In the genomic region with DNA sequence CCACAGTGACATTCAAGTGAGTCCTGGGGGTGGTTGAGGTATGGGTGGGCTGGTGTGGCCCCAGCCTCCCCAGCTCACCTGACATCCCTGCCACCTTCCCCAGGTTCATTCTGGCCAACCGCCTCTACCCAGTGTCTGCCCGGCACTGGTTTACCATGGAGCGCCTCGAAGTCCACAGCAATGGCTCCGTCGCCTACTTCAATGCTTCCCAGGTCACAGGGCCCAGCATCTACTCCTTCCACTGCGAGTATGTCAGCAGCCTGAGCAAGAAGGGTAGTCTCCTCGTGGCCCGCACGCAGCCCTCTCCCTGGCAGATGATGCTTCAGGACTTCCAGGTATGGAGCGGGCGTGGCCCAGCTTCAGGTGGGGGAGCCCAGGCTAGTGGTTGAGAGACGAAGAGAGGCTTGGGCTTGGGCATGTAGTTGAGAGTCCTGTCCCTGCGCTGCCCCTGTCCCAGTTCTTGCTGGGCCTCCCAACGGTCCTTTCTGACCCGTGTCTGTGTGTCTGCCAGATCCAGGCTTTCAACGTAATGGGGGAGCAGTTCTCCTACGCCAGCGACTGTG, we compare ENCODE assay signal across 19 cellular contexts. TPM values are rescaled to one million over a fixed set of nuclear protein-coding genes. Genes with fewer than 3 reads are reported as not detected.
A peak's percentile ranks its signal among the peaks of the same experiment; 100 is the strongest.
DNase-seq lines count a peak whose midpoint lies in the region; ATAC-seq, FAIRE-seq and TF ChIP-seq lines count a peak whose summit lies in the region.
"Had no signal": no experiment of that assay in that cellular context is flagged by ENCODE, and none has a peak within 500 bp of the region (broad histone marks: within the 10 kb centered on the region; RNA-seq: fewer than 3 reads in every experiment).

No MANE protein-coding gene starts in this region.

- no TSS peak for BruUV-seq in K562 (replicated peaks; lab: Mats Ljungman, UMichigan)

- ATAC-seq in K562, result no peak
- ATAC-seq: HCT116 had no signal

- in situ Hi-C loops in K562 (cut with MboI), result no loop called here

- WGBS in K562 (ENCODE audit: insufficient coverage, low coverage, missing lambda C conversion rate), result 94% methylated on average over 12 of the region's 19 CpGs

- peaks cover 19% of the 10 kb centered on the region for H3K4me1 Mint-ChIP-seq in T-helper 2 cell treated with Interferon-gamma antibody and Interleukin-4, amounts not matched to agents 5 μg/mL and 100 μg/mL, for 36 hours (ENCODE audit: low read depth)
- peaks cover 20% of the 10 kb centered on the region for H3K4me1 Mint-ChIP-seq in neural crest cell
- H3K4me1 Mint-ChIP-seq in activated naive CD8-positive, alpha-beta T cell treated with anti-CD3 and anti-CD28 coated beads for 36 hours, result peaks cover 19% of the 10 kb centered on the region

- no peak overlapping the region for H3K4me3 ChIP-seq in K562
- H3K4me3 ChIP-seq: SJSA1 had no signal

- H3K9me1 ChIP-seq in K562 (ENCODE audit: control insufficient read depth, insufficient read depth, low read length), result peaks cover 3% of the 10 kb centered on the region

- no peak overlapping the region for H3K27ac Mint-ChIP-seq in T-helper 2 cell treated with Interferon-gamma antibody and Interleukin-4, amounts not matched to agents 5 μg/mL and 100 μg/mL, for 36 hours
- no peak overlapping the region for H3K27ac Mint-ChIP-seq in neural crest cell (ENCODE audit: unreplicated experiment)
- H3K27ac Mint-ChIP-seq in activated naive CD8-positive, alpha-beta T cell treated with anti-CD3 and anti-CD28 coated beads for 36 hours, result no peak overlapping the region

- intact Hi-C loops in K562 (cut with micrococcal nuclease), result no loop called here

- CTCF ChIA-PET in K562 (lab: Yijun Ruan, JAX; ENCODE audit: low intra/inter-chr PET ratio), result no interaction called here

- H3K27me3 Mint-ChIP-seq in T-helper 2 cell treated with Interferon-gamma antibody and Interleukin-4, amounts not matched to agents 5 μg/mL and 100 μg/mL, for 36 hours (ENCODE audit: low read depth), result no peaks in the 10 kb centered on the region
- no peaks in the 10 kb centered on the region for H3K27me3 Mint-ChIP-seq in neural crest cell (ENCODE audit: low read depth)
- no peaks in the 10 kb centered on the region for H3K27me3 Mint-ChIP-seq in activated naive CD8-positive, alpha-beta T cell treated with anti-CD3 and anti-CD28 coated beads for 36 hours

- peaks cover 16 to 55% of the 10 kb centered on the region in 2 experiments; a peak in 4 of 5 replicates for H3K4me1 ChIP-seq in K562 (replicated peaks in 1 of 2; ENCODE audit: control insufficient read depth in 2 of 2, insufficient read depth in 2 of 2, low read length in 2 of 2)

- no peak overlapping the region for H3K4me2 ChIP-seq in K562 (ENCODE audit: insufficient read depth, low read length)
- H3K4me2 ChIP-seq: KMS-11 had no signal

- no peaks in the 10 kb centered on the region for H3K9me3 Mint-ChIP-seq in T-helper 2 cell treated with Interferon-gamma antibody and Interleukin-4, amounts not matched to agents 5 μg/mL and 100 μg/mL, for 36 hours
- no peaks in the 10 kb centered on the region for H3K9me3 Mint-ChIP-seq in neural crest cell
- no peaks in the 10 kb centered on the region for H3K9me3 Mint-ChIP-seq in activated naive CD8-positive, alpha-beta T cell treated with anti-CD3 and anti-CD28 coated beads for 36 hours

- no peak overlapping the region for H2AFZ ChIP-seq in K562 (ENCODE audit: low read depth, low read length)

- no peak for DNase-seq in T-helper 2 cell treated with Interferon-gamma antibody and Interleukin-4, amounts not matched to agents 5 μg/mL and 100 μg/mL, for 36 hours (ENCODE audit: low spot score)
- DNase-seq in T-helper 2 cell (no peak), K562 (ENCODE audit: extremely low read depth in 1 of 4, low spot score in 3 of 4) (no peak), neural crest cell (ENCODE audit: low read depth, low spot score) (no peak), iPS-NIHi7 (ENCODE audit: extremely low spot score) (no peak), GF-D8 (lab: John Stamatoyannopoulos, UW) (no peak), NCI-H1105 (lab: John Stamatoyannopoulos, UW) (no peak)
- DNase-seq in activated naive CD8-positive, alpha-beta T cell treated with anti-CD3 and anti-CD28 coated beads for 36 hours, result no peak
- DNase-seq: EL, GOT3, NCI-H1048, NCI-H1436 treated with DMSO at 0.1 percent for 48 hours, NCI-H2029 treated with DMSO at 0.1 percent for 48 hours, NCI-H2171, NCI-H526 had no signal

- no peak for TF ChIP-seq RAD21 in K562 (CRISPR knock-in tag; conservative IDR thresholded peaks at IDR 0.05 in 1 of 2, IDR thresholded peaks at IDR 0.05 in 1 of 2)

- no peak overlapping the region; a peak in 1 of 4 replicates for H3K9ac ChIP-seq in K562 (ENCODE audit: insufficient read depth in 1 of 2, low read depth in 2 of 2, low read length in 2 of 2)
- H3K9ac ChIP-seq: KMS-11 had no signal

- no peak for TF ChIP-seq EP300 in K562 (IDR thresholded peaks at IDR 0.05; ENCODE audit: low read length)

- no peak overlapping the region for H3K27ac ChIP-seq in K562 (ENCODE audit: extremely low read depth, low read depth, low read length)
- H3K27ac ChIP-seq: 22Rv1, KMS-11, SJSA1 had no signal

- H4K20me1 ChIP-seq in K562 (replicated peaks; ENCODE audit: control insufficient read depth, insufficient read depth, low read length), result peaks cover 5% of the 10 kb centered on the region; the same call in 1 of the 2 replicates

- TF ChIP-seq CTCF in K562 (IDR thresholded peaks at IDR 0.05 in 2 of 3, conservative IDR thresholded peaks at IDR 0.05 in 1 of 3; ENCODE audit: insufficient read depth in 2 of 3, low read depth in 1 of 3, low read length in 3 of 3), result no peak
- TF ChIP-seq CTCF in neural crest cell (conservative IDR thresholded peaks at IDR 0.05), result no peak

- no peaks in the 10 kb centered on the region for H3K9me3 ChIP-seq in K562 (replicated peaks; ENCODE audit: control insufficient read depth, insufficient read depth, low read depth, low read length)
- H3K9me3 ChIP-seq: SJSA1 had no signal

- no peak for TF ChIP-seq POLR2A in K562 (conservative IDR thresholded peaks at IDR 0.05)

- no peaks in the 10 kb centered on the region for H3K27me3 ChIP-seq in K562 (ENCODE audit: control insufficient read depth in 2 of 2, insufficient read depth in 2 of 2, low read length in 2 of 2)
- H3K27me3 ChIP-seq: SJSA1 had no signal

- POLR2A ChIA-PET in K562 (lab: Yijun Ruan, JAX), result interaction anchor here (0.5 to 0.6 kb wide), 2 partner anchors 49 to 1243 kb away, joined by 3 to 5 read pairs; no protein-coding TSS in a partner anchor

- H3K79me2 ChIP-seq in K562 (ENCODE audit: control insufficient read depth, insufficient read depth, low read length), result peaks cover 33% of the 10 kb centered on the region

- no peak for FAIRE-seq in K562 (lab: Jason Lieb, UNC)

- H3K36me3 Mint-ChIP-seq in T-helper 2 cell treated with Interferon-gamma antibody and Interleukin-4, amounts not matched to agents 5 μg/mL and 100 μg/mL, for 36 hours (ENCODE audit: low read depth), result peaks cover 20% of the 10 kb centered on the region
- H3K36me3 Mint-ChIP-seq in neural crest cell (ENCODE audit: low read depth), result peaks cover 13% of the 10 kb centered on the region
- peaks cover 5% of the 10 kb centered on the region for H3K36me3 Mint-ChIP-seq in activated naive CD8-positive, alpha-beta T cell treated with anti-CD3 and anti-CD28 coated beads for 36 hours

- H3K4me3 Mint-ChIP-seq in T-helper 2 cell treated with Interferon-gamma antibody and Interleukin-4, amounts not matched to agents 5 μg/mL and 100 μg/mL, for 36 hours, result peak overlapping the region; percentile 9
- peak overlapping the region; percentile 86 for H3K4me3 Mint-ChIP-seq in neural crest cell
- H3K4me3 Mint-ChIP-seq in activated naive CD8-positive, alpha-beta T cell treated with anti-CD3 and anti-CD28 coated beads for 36 hours, result no peak overlapping the region

- H3K36me3 ChIP-seq in K562 (ENCODE audit: control insufficient read depth, insufficient read depth, low read length), result peaks cover 73% of the 10 kb centered on the region; the same call in 2 of the 3 replicates

RNA-seq across cellular contexts. Expression of a gene that starts 1.7 kb away (rescaled TPM):
- total RNA-seq in K562 (2011; cell fraction: chromatin; rRNA removed; ENCODE audit: low replicate concordance), result 170 and 364 TPM in 2 replicates
- total RNA-seq in K562 (2011; cell fraction: nucleolus; rRNA removed), result 263 and 264 TPM in 2 replicates
- 180 and 225 TPM in 2 replicates for total RNA-seq in K562 (2011; cell fraction: nucleoplasm; rRNA removed)
- 37.5 and 76.5 TPM in 2 replicates for total RNA-seq in K562 (2014; rRNA removed)
- 18.9 and 23.9 TPM in 2 replicates for total RNA-seq in K562 (2014; rRNA removed; fragmentation: Illumina TruSeq; extraction: Trizol)
- 27.4 and 30.4 TPM in 2 replicates for total RNA-seq in K562 (2015; rRNA removed; fragmentation: Illumina TruSeq; extraction: Trizol)
- total RNA-seq in K562 (2021), result 54.6 and 61.1 TPM in 2 replicates
- 76.8 and 134 TPM in 2 replicates for polyA plus RNA-seq in K562 (2011; rRNA removed)
- polyA plus RNA-seq in K562 (2011; cell fraction: cytosol; rRNA removed), result 94.0 and 108 TPM in 2 replicates
- polyA plus RNA-seq in K562 (2011; cell fraction: nucleus; rRNA removed), result 629 and 686 TPM in 2 replicates
- polyA plus RNA-seq in K562 (2012), result 75.0 and 118 TPM in 2 replicates
- polyA plus RNA-seq in K562 (2014; fragmentation: Illumina TruSeq; extraction: Trizol), result 73.2 and 82.6 TPM in 2 replicates
- polyA plus RNA-seq in K562 (2014; fragmentation: Nextera tagmentation; extraction: Ambion mirVana), result 1 to 10 TPM in 1 of 2 experiments, under 1 TPM in 1; 0.97 to 2.2 TPM
- polyA plus RNA-seq in K562 (2014; rRNA removed), result 78.1 and 86.1 TPM in 2 replicates
- 35.8 and 44.0 TPM in 2 replicates for polyA minus RNA-seq in K562 (2011; rRNA and poly(A)+ RNA removed)
- polyA minus RNA-seq in K562 (2011; cell fraction: cytosol; rRNA and poly(A)+ RNA removed), result 28.5 and 29.3 TPM in 2 replicates
- 86.3 and 105 TPM in 2 replicates for polyA minus RNA-seq in K562 (2011; cell fraction: nucleus; rRNA and poly(A)+ RNA removed)
- total RNA-seq in neural crest cell, result 206 and 210 TPM in 2 replicates
- total RNA-seq in activated naive CD8-positive, alpha-beta T cell treated with anti-CD3 and anti-CD28 coated beads for 36 hours, result 10 to 100 TPM; 66.3 to 68.4 TPM

RNA-seq across cellular contexts. Expression of a gene that starts 6.8 kb away (rescaled TPM):
- total RNA-seq in K562 (2011; cell fraction: chromatin; rRNA removed; ENCODE audit: low replicate concordance), result 70.8 and 156 TPM in 2 replicates
- total RNA-seq in K562 (2011; cell fraction: nucleolus; rRNA removed), result 194 and 228 TPM in 2 replicates
- 158 and 184 TPM in 2 replicates for total RNA-seq in K562 (2011; cell fraction: nucleoplasm; rRNA removed)
- total RNA-seq in K562 (2014; rRNA removed), result 52.9 and 56.2 TPM in 2 replicates
- total RNA-seq in K562 (2014; rRNA removed; fragmentation: Illumina TruSeq; extraction: Trizol), result 26.5 and 30.1 TPM in 2 replicates
- 47.3 and 50.0 TPM in 2 replicates for total RNA-seq in K562 (2015; rRNA removed; fragmentation: Illumina TruSeq; extraction: Trizol)
- 75.6 and 81.4 TPM in 2 replicates for total RNA-seq in K562 (2021)
- 60.7 and 93.2 TPM in 2 replicates for polyA plus RNA-seq in K562 (2011; rRNA removed)
- 177 and 195 TPM in 2 replicates for polyA plus RNA-seq in K562 (2011; cell fraction: cytosol; rRNA removed)
- 93.6 and 94.2 TPM in 2 replicates for polyA plus RNA-seq in K562 (2011; cell fraction: nucleus; rRNA removed)
- 82.8 and 171 TPM in 2 replicates for polyA plus RNA-seq in K562 (2012)
- 90.5 and 100 TPM in 2 replicates for polyA plus RNA-seq in K562 (2014; fragmentation: Illumina TruSeq; extraction: Trizol)
- 10 to 100 TPM in 1 of 2 experiments, 1 to 10 TPM in 1; 8.3 to 12.3 TPM for polyA plus RNA-seq in K562 (2014; fragmentation: Nextera tagmentation; extraction: Ambion mirVana)
- 67.1 and 72.0 TPM in 2 replicates for polyA plus RNA-seq in K562 (2014; rRNA removed)
- 48.9 and 56.6 TPM in 2 replicates for polyA minus RNA-seq in K562 (2011; rRNA and poly(A)+ RNA removed)
- polyA minus RNA-seq in K562 (2011; cell fraction: cytosol; rRNA and poly(A)+ RNA removed), result 78.1 and 123 TPM in 2 replicates
- 13.7 and 29.0 TPM in 2 replicates for polyA minus RNA-seq in K562 (2011; cell fraction: nucleus; rRNA and poly(A)+ RNA removed)
- 78.2 and 79.8 TPM in 2 replicates for total RNA-seq in neural crest cell
- total RNA-seq in activated naive CD8-positive, alpha-beta T cell treated with anti-CD3 and anti-CD28 coated beads for 36 hours, result 10 to 100 TPM; 25.1 to 25.3 TPM

RNA-seq across cellular contexts. Expression of a gene that starts 8.7 kb away (rescaled TPM):
- 162 and 289 TPM in 2 replicates for total RNA-seq in K562 (2011; cell fraction: chromatin; rRNA removed; ENCODE audit: low replicate concordance)
- total RNA-seq in K562 (2011; cell fraction: nucleolus; rRNA removed), result 167 and 169 TPM in 2 replicates
- total RNA-seq in K562 (2011; cell fraction: nucleoplasm; rRNA removed), result 104 and 137 TPM in 2 replicates
- 73.7 and 74.9 TPM in 2 replicates for total RNA-seq in K562 (2014; rRNA removed)
- total RNA-seq in K562 (2014; rRNA removed; fragmentation: Illumina TruSeq; extraction: Trizol), result 41.6 and 52.9 TPM in 2 replicates
- 65.7 and 67.3 TPM in 2 replicates for total RNA-seq in K562 (2015; rRNA removed; fragmentation: Illumina TruSeq; extraction: Trizol)
- total RNA-seq in K562 (2021), result 56.6 and 65.2 TPM in 2 replicates
- 73.7 and 76.9 TPM in 2 replicates for polyA plus RNA-seq in K562 (2011; rRNA removed)
- 52.3 and 53.9 TPM in 2 replicates for polyA plus RNA-seq in K562 (2011; cell fraction: cytosol; rRNA removed)
- polyA plus RNA-seq in K562 (2011; cell fraction: nucleus; rRNA removed), result 286 and 308 TPM in 2 replicates
- polyA plus RNA-seq in K562 (2012), result 104 and 163 TPM in 2 replicates
- polyA plus RNA-seq in K562 (2014; fragmentation: Illumina TruSeq; extraction: Trizol), result 73.3 and 77.1 TPM in 2 replicates
- polyA plus RNA-seq in K562 (2014; fragmentation: Nextera tagmentation; extraction: Ambion mirVana), result 1 to 10 TPM; 4.4 to 5.5 TPM
- polyA plus RNA-seq in K562 (2014; rRNA removed), result 105 and 114 TPM in 2 replicates
- 62.0 and 76.8 TPM in 2 replicates for polyA minus RNA-seq in K562 (2011; rRNA and poly(A)+ RNA removed)
- polyA minus RNA-seq in K562 (2011; cell fraction: cytosol; rRNA and poly(A)+ RNA removed), result 30.5 and 38.8 TPM in 2 replicates
- polyA minus RNA-seq in K562 (2011; cell fraction: nucleus; rRNA and poly(A)+ RNA removed), result 61.1 and 94.3 TPM in 2 replicates
- total RNA-seq in neural crest cell, result 68.8 and 69.0 TPM in 2 replicates
- total RNA-seq in activated naive CD8-positive, alpha-beta T cell treated with anti-CD3 and anti-CD28 coated beads for 36 hours, result 10 to 100 TPM; 45.3 to 46.4 TPM

RNA-seq across cellular contexts. Expression of a gene that starts 22.8 kb away (rescaled TPM):
- total RNA-seq in K562 (2011; cell fraction: chromatin; rRNA removed; ENCODE audit: low replicate concordance), result 204 and 524 TPM in 2 replicates
- 231 and 238 TPM in 2 replicates for total RNA-seq in K562 (2011; cell fraction: nucleolus; rRNA removed)
- total RNA-seq in K562 (2011; cell fraction: nucleoplasm; rRNA removed), result 144 and 167 TPM in 2 replicates
- 3.5 and 3.8 TPM in 2 replicates for total RNA-seq in K562 (2014; rRNA removed)
- total RNA-seq in K562 (2014; rRNA removed; fragmentation: Illumina TruSeq; extraction: Trizol), result 4.5 and 6.8 TPM in 2 replicates
- total RNA-seq in K562 (2015; rRNA removed; fragmentation: Illumina TruSeq; extraction: Trizol), result 7.5 and 9.5 TPM in 2 replicates
- 26.5 and 47.8 TPM in 2 replicates for total RNA-seq in K562 (2021)
- 13.3 and 30.4 TPM in 2 replicates for polyA plus RNA-seq in K562 (2011; rRNA removed)
- polyA plus RNA-seq in K562 (2011; cell fraction: cytosol; rRNA removed), result 10.9 and 15.0 TPM in 2 replicates
- 240 and 366 TPM in 2 replicates for polyA plus RNA-seq in K562 (2011; cell fraction: nucleus; rRNA removed)
- 46.6 and 47.8 TPM in 2 replicates for polyA plus RNA-seq in K562 (2012)
- polyA plus RNA-seq in K562 (2014; fragmentation: Illumina TruSeq; extraction: Trizol), result 21.9 and 27.5 TPM in 2 replicates
- polyA plus RNA-seq in K562 (2014; fragmentation: Nextera tagmentation; extraction: Ambion mirVana), result under 1 TPM; 0.32 to 0.42 TPM
- 20.1 and 21.5 TPM in 2 replicates for polyA plus RNA-seq in K562 (2014; rRNA removed)
- polyA minus RNA-seq in K562 (2011; rRNA and poly(A)+ RNA removed), result 5.9 and 10.7 TPM in 2 replicates
- polyA minus RNA-seq in K562 (2011; cell fraction: cytosol; rRNA and poly(A)+ RNA removed), result 6.4 and 13.7 TPM in 2 replicates
- polyA minus RNA-seq in K562 (2011; cell fraction: nucleus; rRNA and poly(A)+ RNA removed), result 53.6 and 60.0 TPM in 2 replicates
- 74.1 and 75.1 TPM in 2 replicates for total RNA-seq in neural crest cell
- total RNA-seq in activated naive CD8-positive, alpha-beta T cell treated with anti-CD3 and anti-CD28 coated beads for 36 hours, result 10 to 100 TPM; 22.3 to 23.1 TPM

RNA-seq across cellular contexts. Expression of a gene that starts 23.9 kb away (rescaled TPM):
- total RNA-seq in K562 (2011; cell fraction: chromatin; rRNA removed; ENCODE audit: low replicate concordance), result 68.1 and 155 TPM in 2 replicates
- 126 and 130 TPM in 2 replicates for total RNA-seq in K562 (2011; cell fraction: nucleolus; rRNA removed)
- total RNA-seq in K562 (2011; cell fraction: nucleoplasm; rRNA removed), result 84.5 and 90.6 TPM in 2 replicates
- 20.2 and 33.7 TPM in 2 replicates for total RNA-seq in K562 (2014; rRNA removed)
- total RNA-seq in K562 (2014; rRNA removed; fragmentation: Illumina TruSeq; extraction: Trizol), result 10.7 and 11.3 TPM in 2 replicates
- 15.6 and 17.1 TPM in 2 replicates for total RNA-seq in K562 (2015; rRNA removed; fragmentation: Illumina TruSeq; extraction: Trizol)
- 29.6 and 32.2 TPM in 2 replicates for total RNA-seq in K562 (2021)
- 24.0 and 39.6 TPM in 2 replicates for polyA plus RNA-seq in K562 (2011; rRNA removed)
- polyA plus RNA-seq in K562 (2011; cell fraction: cytosol; rRNA removed), result 24.2 and 26.2 TPM in 2 replicates
- 415 and 432 TPM in 2 replicates for polyA plus RNA-seq in K562 (2011; cell fraction: nucleus; rRNA removed)
- 21.3 and 52.8 TPM in 2 replicates for polyA plus RNA-seq in K562 (2012)
- polyA plus RNA-seq in K562 (2014; fragmentation: Illumina TruSeq; extraction: Trizol), result 20.2 and 25.0 TPM in 2 replicates
- under 1 TPM; 0.49 to 0.64 TPM for polyA plus RNA-seq in K562 (2014; fragmentation: Nextera tagmentation; extraction: Ambion mirVana)
- 33.6 and 40.7 TPM in 2 replicates for polyA plus RNA-seq in K562 (2014; rRNA removed)
- polyA minus RNA-seq in K562 (2011; rRNA and poly(A)+ RNA removed), result 7.7 and 17.0 TPM in 2 replicates
- polyA minus RNA-seq in K562 (2011; cell fraction: cytosol; rRNA and poly(A)+ RNA removed), result 8.3 and 13.7 TPM in 2 replicates
- polyA minus RNA-seq in K562 (2011; cell fraction: nucleus; rRNA and poly(A)+ RNA removed), result 45.6 and 52.2 TPM in 2 replicates
- total RNA-seq in neural crest cell, result 45.7 and 47.1 TPM in 2 replicates
- total RNA-seq in activated naive CD8-positive, alpha-beta T cell treated with anti-CD3 and anti-CD28 coated beads for 36 hours, result 10 to 100 TPM; 35.1 to 35.8 TPM
